In the genomic region with DNA sequence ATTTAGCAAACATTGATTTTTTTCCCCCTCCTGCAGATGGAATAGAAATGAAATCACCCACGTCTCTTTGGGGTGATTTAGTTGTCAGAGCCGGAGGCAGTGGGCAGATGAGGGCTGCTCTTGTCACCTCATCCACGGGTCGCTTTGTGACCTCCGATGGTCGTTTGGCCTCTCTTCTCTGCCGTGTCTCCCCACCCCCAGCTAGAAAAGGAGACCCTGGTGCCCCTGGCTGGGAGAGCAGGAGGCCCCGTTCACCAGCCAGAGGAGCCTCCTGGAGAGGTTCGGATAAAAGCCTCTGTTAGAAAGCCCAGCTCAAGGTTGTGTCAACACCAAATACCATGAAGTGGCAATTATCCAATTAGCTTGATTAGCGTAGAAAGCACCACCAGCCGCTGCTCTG, we compare ENCODE assay signal across 25 cellular contexts. TPM values are rescaled to one million over a fixed set of nuclear protein-coding genes. Genes with fewer than 3 reads are reported as not detected.
A peak's percentile ranks its signal among the peaks of the same experiment; 100 is the strongest.
DNase-seq lines count a peak whose midpoint lies in the region; ATAC-seq and TF ChIP-seq lines count a peak whose summit lies in the region.
"Had no signal": no experiment of that assay in that cellular context is flagged by ENCODE, and none has a peak within 500 bp of the region (broad histone marks: within the 10 kb centered on the region; RNA-seq: fewer than 3 reads in every experiment).

No MANE protein-coding gene starts in this region.

- no peaks in the 10 kb centered on the region for H3K36me3 Mint-ChIP-seq in natural killer cell treated with Interleukin-12 subunit alpha and Interleukin-12 subunit beta and Interleukin-15 and Interleukin-18, amount 100 ng/mL, for 72 hours
- H3K36me3 Mint-ChIP-seq in progenitor cell of endocrine pancreas (ENCODE audit: insufficient read depth) = no peaks in the 10 kb centered on the region
- H3K36me3 Mint-ChIP-seq: CD8-positive, alpha-beta memory T cell; naive thymus-derived CD4-positive, alpha-beta T cell had no signal

- no peak overlapping the region for H3K4me3 Mint-ChIP-seq in natural killer cell treated with Interleukin-12 subunit alpha and Interleukin-12 subunit beta and Interleukin-15 and Interleukin-18, amount 100 ng/mL, for 72 hours
- no peak overlapping the region for H3K4me3 Mint-ChIP-seq in progenitor cell of endocrine pancreas (ENCODE audit: low read depth)
- H3K4me3 Mint-ChIP-seq: activated CD8-positive, alpha-beta T cell treated with anti-CD3 and anti-CD28 coated beads, Interleukin-2, amount 10 ng/mL, durations not matched to agents 7 days and 5 days; CD8-positive, alpha-beta memory T cell; naive thymus-derived CD4-positive, alpha-beta T cell had no signal

- WGBS in gastroesophageal sphincter (ENCODE audit: low coverage in 1 of 2), 2 donors = 77 to 80% methylated on average over 2 to 5 of the region's 11 CpGs
- WGBS in spleen, 5 donors = 86 to 89% (median 89%) methylated on average over 10 to 11 of the region's 11 CpGs

- DNase-seq in DMS153 (lab: John Stamatoyannopoulos, UW) (peak; percentile 50), DMS153 treated with DMSO at 0.1 percent for 48 hours (lab: John Stamatoyannopoulos, UW; ENCODE audit: unreplicated experiment) (no peak), NCI-H2107 treated with DMSO at 0.1 percent for 48 hours (lab: John Stamatoyannopoulos, UW; ENCODE audit: unreplicated experiment) (peak; percentile 36), spleen (peak; percentile 23), DMS53 (lab: John Stamatoyannopoulos, UW) (no peak), progenitor cell of endocrine pancreas (ENCODE audit: low spot score, unreplicated experiment) (no peak)
- DNase-seq in natural killer cell treated with Interleukin-12 subunit alpha and Interleukin-12 subunit beta and Interleukin-15 and Interleukin-18, amount 100 ng/mL, for 72 hours (ENCODE audit: low spot score) = no peak
- DNase-seq: activated CD4-positive, CD25-positive, alpha-beta regulatory T cell treated with anti-CD3 and anti-CD28 coated beads, Interleukin-2, amount 50 U/mL, for 72 hours; activated CD8-positive, alpha-beta T cell treated with anti-CD3 and anti-CD28 coated beads, Interleukin-2, amount 10 ng/mL, durations not matched to agents 7 days and 5 days; activated naive CD4-positive, alpha-beta T cell; activated T-cell treated with anti-CD3 and anti-CD28 coated beads, Interleukin-2, amount 50 U/mL, for 1 hour; CD8-positive, alpha-beta memory T cell; cortex of kidney; DND-41; head of caudate nucleus; naive thymus-derived CD4-positive, alpha-beta T cell; NK-92 treated with Interleukin-12 subunit alpha and Interleukin-12 subunit beta, amount 100 ng/mL, for 24 hours; stimulated activated CD4-positive, alpha-beta T cell treated with anti-CD3 and anti-CD28 coated beads, Interleukin-2, amount 100 ng/mL, for 48 hours; stimulated activated naive CD8-positive, alpha-beta T cell treated with anti-CD3 and anti-CD28 coated beads, Interleukin-15, Interleukin-2, amounts not matched to agents 100 U/mL and 50 U/mL, for 24 hours; T-helper 1 cell had no signal

- H3K4me1 ChIP-seq in gastroesophageal sphincter (no peaks in the 10 kb centered on the region), spleen (peaks cover 0 to 9% (median 1%) of the 10 kb centered on the region in 6 donors)
- H3K4me1 ChIP-seq: SJSA1 had no signal

- no peaks in the 10 kb centered on the region for H3K9me3 ChIP-seq in gastroesophageal sphincter
- H3K9me3 ChIP-seq in spleen = no peaks in the 10 kb centered on the region
- H3K9me3 ChIP-seq: SJSA1 had no signal

- TF ChIP-seq POLR2A in gastroesophageal sphincter (IDR thresholded peaks at IDR 0.05) = no peak
- no peak for TF ChIP-seq POLR2A in spleen (IDR thresholded peaks at IDR 0.05)

- H3K36me3 ChIP-seq in gastroesophageal sphincter (no peaks in the 10 kb centered on the region), spleen (no peaks in the 10 kb centered on the region)
- H3K36me3 ChIP-seq: SJSA1 had no signal

- H3K4me1 Mint-ChIP-seq in natural killer cell treated with Interleukin-12 subunit alpha and Interleukin-12 subunit beta and Interleukin-15 and Interleukin-18, amount 100 ng/mL, for 72 hours (ENCODE audit: low read depth in 2 of 2) = peaks cover 13 to 15% of the 10 kb centered on the region in 2 donors
- H3K4me1 Mint-ChIP-seq in progenitor cell of endocrine pancreas (ENCODE audit: low read depth) = peaks cover 3% of the 10 kb centered on the region

- no peaks in the 10 kb centered on the region for H3K9me3 Mint-ChIP-seq in natural killer cell treated with Interleukin-12 subunit alpha and Interleukin-12 subunit beta and Interleukin-15 and Interleukin-18, amount 100 ng/mL, for 72 hours
- no peaks in the 10 kb centered on the region for H3K9me3 Mint-ChIP-seq in progenitor cell of endocrine pancreas (ENCODE audit: low read depth)
- H3K9me3 Mint-ChIP-seq: CD8-positive, alpha-beta memory T cell had no signal

- TF ChIP-seq CTCF in gastroesophageal sphincter (IDR thresholded peaks at IDR 0.05) (no peak), spleen (IDR thresholded peaks at IDR 0.05 in 8 of 11, conservative IDR thresholded peaks at IDR 0.05 in 3 of 11) (no peak), progenitor cell of endocrine pancreas (IDR thresholded peaks at IDR 0.05; ENCODE audit: unreplicated experiment) (no peak)

- H3K4me3 ChIP-seq in gastroesophageal sphincter = no peak overlapping the region
- no peak overlapping the region for H3K4me3 ChIP-seq in spleen
- H3K4me3 ChIP-seq: SJSA1, skin epidermis had no signal

- peak; percentile 25 for ATAC-seq in gastroesophageal sphincter
- no peak for ATAC-seq in natural killer cell treated with Interleukin-12 subunit alpha and Interleukin-12 subunit beta and Interleukin-15 and Interleukin-18, amount 100 ng/mL, for 72 hours
- ATAC-seq: activated CD8-positive, alpha-beta T cell treated with anti-CD3 and anti-CD28 coated beads, Interleukin-2, amount 10 ng/mL, durations not matched to agents 7 days and 5 days; naive thymus-derived CD4-positive, alpha-beta T cell; Panc1; stimulated activated naive CD8-positive, alpha-beta T cell treated with anti-CD3 and anti-CD28 coated beads, Interleukin-15, Interleukin-2, amounts not matched to agents 100 U/mL and 50 U/mL, for 24 hours had no signal

- H3K27me3 ChIP-seq in gastroesophageal sphincter = no peaks in the 10 kb centered on the region
- peaks cover 0 to 12% (median 0%) of the 10 kb centered on the region in 7 donors for H3K27me3 ChIP-seq in spleen (replicated peaks in 1 of 7)
- H3K27me3 ChIP-seq: SJSA1 had no signal

- H3K27ac ChIP-seq in gastroesophageal sphincter = no peak overlapping the region
- H3K27ac ChIP-seq in spleen = no peak overlapping the region
- H3K27ac ChIP-seq: 22Rv1, SJSA1, skin epidermis had no signal

- peaks cover 0 to 3% of the 10 kb centered on the region in 2 donors for H3K27me3 Mint-ChIP-seq in natural killer cell treated with Interleukin-12 subunit alpha and Interleukin-12 subunit beta and Interleukin-15 and Interleukin-18, amount 100 ng/mL, for 72 hours
- peaks cover 17% of the 10 kb centered on the region for H3K27me3 Mint-ChIP-seq in progenitor cell of endocrine pancreas
- H3K27me3 Mint-ChIP-seq: CD8-positive, alpha-beta memory T cell had no signal

- intact Hi-C loops in spleen (cut with DNase I; ENCODE audit: low total_unique reads) = no loop called here

- no peak overlapping the region for H3K27ac Mint-ChIP-seq in natural killer cell treated with Interleukin-12 subunit alpha and Interleukin-12 subunit beta and Interleukin-15 and Interleukin-18, amount 100 ng/mL, for 72 hours
- no peak overlapping the region for H3K27ac Mint-ChIP-seq in progenitor cell of endocrine pancreas
- H3K27ac Mint-ChIP-seq: activated CD8-positive, alpha-beta T cell treated with anti-CD3 and anti-CD28 coated beads, Interleukin-2, amount 10 ng/mL, durations not matched to agents 7 days and 5 days; naive thymus-derived CD4-positive, alpha-beta T cell had no signal

- no peak for TF ChIP-seq EP300 in gastroesophageal sphincter (IDR thresholded peaks at IDR 0.05)

RNA-seq across cellular contexts. Expression of a gene that starts 21.5 kb away (rescaled TPM):
- total RNA-seq in gastroesophageal sphincter = 10 to 100 TPM; 45.1 to 78.9 (median 55.3) TPM
- total RNA-seq in spleen = 100 to 1,000 TPM in 2 of 7 donors, 10 to 100 TPM in 5; 67.7 to 116 (median 95.6) TPM
- polyA plus RNA-seq in spleen = 10 to 100 TPM; 10.9 to 40.4 (median 11.9) TPM
- total RNA-seq in natural killer cell treated with Interleukin-12 subunit alpha and Interleukin-12 subunit beta and Interleukin-15 and Interleukin-18, amount 100 ng/mL, for 72 hours = 1 to 10 TPM; 3.8 to 4.9 TPM
- 58.4 and 64.8 TPM in 2 replicates for total RNA-seq in progenitor cell of endocrine pancreas

Comparison
In these comparisons a context has a peak if more than half of its experiments do, and no peak if none do; other contexts are left out.
1. DNase-seq: peak in DMS153 (single experiment), NCI-H2107 treated with DMSO at 0.1 percent for 48 hours (single experiment) and spleen (single experiment); none in DMS153 treated with DMSO at 0.1 percent for 48 hours (single experiment), natural killer cell treated with Interleukin-12 subunit alpha and Interleukin-12 subunit beta and Interleukin-15 and Interleukin-18, amount 100 ng/mL, for 72 hours (single experiment), DMS53 (single experiment) and progenitor cell of endocrine pancreas (single experiment).
2. RNA of a gene that starts 21.5 kb away (total RNA-seq): 67.7 to 116 TPM in spleen, 58.4 to 64.8 TPM in progenitor cell of endocrine pancreas and 45.1 to 78.9 TPM in gastroesophageal sphincter; 3.8 to 4.9 TPM in natural killer cell treated with Interleukin-12 subunit alpha and Interleukin-12 subunit beta and Interleukin-15 and Interleukin-18, amount 100 ng/mL, for 72 hours; every median in the first group is over 4 times any median in the second.